In genomic region chr10:102420810-102421644, GRCh38 we compare ENCODE assay signal across 8 cellular contexts. TPM values are rescaled to one million over a fixed set of nuclear protein-coding genes. Genes with fewer than 3 reads are reported as not detected.
A peak's percentile ranks its signal among the peaks of the same experiment; 100 is the strongest.
DNase-seq lines count a peak whose midpoint lies in the region; ATAC-seq, FAIRE-seq and TF ChIP-seq lines count a peak whose summit lies in the region.

Gene FBXL15 (plus strand): TSS chr10:102420836. CDS start chr10:102421130, 294 bp downstream.

- H3K4me1 ChIP-seq in kidney (ENCODE audit: control insufficient read depth in 1 of 2, insufficient read depth in 1 of 2, low read depth in 1 of 2, low read length in 2 of 2) = peaks cover 11 to 29% of the 10 kb centered on the region in 2 donors

- H3K4me3 ChIP-seq in AG10803 (ENCODE audit: low read length) (peak within 1 kb of the TSS; percentile 89), kidney (ENCODE audit: low read length in 2 of 2) (peak within 1 kb of the TSS; percentile 78 to 96)

- TF ChIP-seq POLR2A in GM19099 (IDR thresholded peaks at IDR 0.05; ENCODE audit: extremely low read depth, insufficient read length, low read depth) = peak; percentile 71

- intact Hi-C loops in kidney (cut with DNase I) = no loop called here

- FAIRE-seq in kidney (lab: Jason Lieb, UNC) = no peak

- H3K9me3 ChIP-seq in kidney (ENCODE audit: control insufficient read depth in 1 of 2, low read length in 2 of 2) = no peaks in the 10 kb centered on the region

- ATAC-seq in HG03432 (IDR thresholded peaks at IDR 0.05; ENCODE audit: unreplicated experiment) = peak; percentile 73

- H3K27ac ChIP-seq in kidney (ENCODE audit: low read depth in 2 of 2, low read length in 2 of 2) = peak within 1 kb of the TSS; percentile 80 to 93

- H3K9ac ChIP-seq in kidney (ENCODE audit: low read length in 2 of 2) = peak within 1 kb of the TSS; percentile 81 to 89

- TF ChIP-seq CTCF in AG10803 (conservative IDR thresholded peaks at IDR 0.05; ENCODE audit: low read length) (no peak), kidney (IDR thresholded peaks at IDR 0.05; ENCODE audit: borderline replicate concordance, extremely low read depth, insufficient read depth) (no peak)

- DNase-seq in AG10803 (ENCODE audit: low read depth) = peak; percentile 96
- peak; percentile 97 for DNase-seq in NCI-H510A (lab: John Stamatoyannopoulos, UW)
- DNase-seq in activated CD4-positive, alpha-beta T cell treated with anti-CD3 and anti-CD28 coated beads for 1 hour = peak; percentile 92
- peak; percentile 92 for DNase-seq in cerebellum (ENCODE audit: low spot score)
- DNase-seq in kidney = peak; percentile 99
- DNase-seq in stimulated activated CD4-positive, alpha-beta T cell treated with anti-CD3 and anti-CD28 coated beads, Interleukin-15, amount 100 ng/mL, for 24 hours = peak; percentile 98

- H3K36me3 ChIP-seq in kidney (ENCODE audit: control insufficient read depth in 1 of 2, insufficient read depth in 2 of 2, low read length in 2 of 2) = peaks cover 0 to 11% of the 10 kb centered on the region in 2 donors

RNA-seq across cellular contexts. Expression of gene FBXL15, which starts in this region (rescaled TPM):
- total RNA-seq in cerebellum (6.2 TPM), kidney (17.9 TPM)
- 28.0 TPM for polyA plus RNA-seq in kidney (ENCODE audit: insufficient read depth, low read depth, low replicate concordance)

Comparison
In these comparisons a context has a peak if more than half of its experiments do, and no peak if none do; other contexts are left out.
1. Peak in every context shown above with its lines: DNase-seq, ATAC-seq, H3K4me3 ChIP-seq and H3K27ac ChIP-seq.